Comparison of ENCODE assay signal across 20 cellular contexts in genomic region chr2:105150231-105150630, GRCh38.
"Had no signal": no experiment of that assay in that cellular context is flagged by ENCODE, and none has a peak within 500 bp of the region (broad histone marks: within the 10 kb centered on the region; RNA-seq: fewer than 3 reads in every experiment).

No MANE protein-coding gene starts in this region.

- H3K27ac Mint-ChIP-seq: dendritic cell treated with granulocyte-macrophage colony-stimulating factor and Interleukin-4, amounts not matched to agents 40 ng/mL and 50 ng/mL, for 4 days; effector memory CD8-positive, alpha-beta T cell; naive thymus-derived CD4-positive, alpha-beta T cell had no signal

- H3K27me3 ChIP-seq: colonic mucosa had no signal

- H3K36me3 ChIP-seq: colonic mucosa, esophagus squamous epithelium, gastrocnemius medialis, heart right ventricle, left lung, lower lobe of right lung had no signal

- H3K27ac ChIP-seq: colonic mucosa, esophagus squamous epithelium, gastrocnemius medialis, heart right ventricle, left lung, lower lobe of right lung had no signal

- H3K4me3 Mint-ChIP-seq: dendritic cell treated with granulocyte-macrophage colony-stimulating factor and Interleukin-4, amounts not matched to agents 40 ng/mL and 50 ng/mL, for 4 days; effector memory CD8-positive, alpha-beta T cell; naive thymus-derived CD4-positive, alpha-beta T cell had no signal

- DNase-seq: colonic mucosa; cortex of kidney; effector CD8-positive, alpha-beta T cell; effector memory CD8-positive, alpha-beta T cell; esophagus squamous epithelium; foreskin fibroblast; foreskin melanocyte; gastrocnemius medialis; glutamatergic neuron; head of caudate nucleus; heart right ventricle; hippocampal formation; left cardiac atrium; left lung; left ventricle myocardium superior; lower lobe of right lung; mesenchymal stem cell; midbrain; naive thymus-derived CD4-positive, alpha-beta T cell had no signal

- H3K36me3 Mint-ChIP-seq: naive thymus-derived CD4-positive, alpha-beta T cell had no signal

- H3K4me1 Mint-ChIP-seq: naive thymus-derived CD4-positive, alpha-beta T cell had no signal

- H3K4me1 ChIP-seq: colonic mucosa, esophagus squamous epithelium, gastrocnemius medialis, heart right ventricle, left lung, lower lobe of right lung had no signal

- H3K9me3 Mint-ChIP-seq: dendritic cell treated with granulocyte-macrophage colony-stimulating factor and Interleukin-4, amounts not matched to agents 40 ng/mL and 50 ng/mL, for 4 days; effector memory CD8-positive, alpha-beta T cell had no signal

- H3K9me3 ChIP-seq: colonic mucosa, esophagus squamous epithelium, gastrocnemius medialis, heart right ventricle, left lung, lower lobe of right lung had no signal

- H3K4me3 ChIP-seq: colonic mucosa, esophagus squamous epithelium, gastrocnemius medialis, heart right ventricle, left lung, lower lobe of right lung had no signal

- ATAC-seq: effector memory CD8-positive, alpha-beta T cell; gastrocnemius medialis; heart right ventricle; left cardiac atrium; left lung; left ventricle myocardium superior; lower lobe of right lung; naive thymus-derived CD4-positive, alpha-beta T cell had no signal
